In genomic region chr4:183950536-183950935, GRCh38 we compare ENCODE assay signal across 18 cellular contexts. TPM values are rescaled to one million over a fixed set of nuclear protein-coding genes. Genes with fewer than 3 reads are reported as not detected.
DNase-seq lines count a peak whose midpoint lies in the region; ATAC-seq, FAIRE-seq and TF ChIP-seq lines count a peak whose summit lies in the region.
"Had no signal": no experiment of that assay in that cellular context is flagged by ENCODE, and none has a peak within 500 bp of the region (broad histone marks: within the 10 kb centered on the region; RNA-seq: fewer than 3 reads in every experiment).

No MANE protein-coding gene starts in this region.

- ATAC-seq in HG02678 (IDR thresholded peaks at IDR 0.05; ENCODE audit: unreplicated experiment) (no peak), HG02870 (IDR thresholded peaks at IDR 0.05; ENCODE audit: unreplicated experiment) (no peak), omental fat pad (ENCODE audit: low FRiP score) (no peak)
- ATAC-seq: GM12878 had no signal

- H3K27ac ChIP-seq in H1 (ENCODE audit: low read depth, low read length) (no peak overlapping the region), mesendoderm (ENCODE audit: low read depth, low read length) (no peak overlapping the region)
- H3K27ac ChIP-seq: HL-60 had no signal

- no peak overlapping the region for H3K56ac ChIP-seq in H1 (replicated peaks; ENCODE audit: insufficient read length, low read depth, low read length)
- peak overlapping the region; percentile 5 for H3K56ac ChIP-seq in mesendoderm (ENCODE audit: low read length)

- H3K9me3 ChIP-seq in NT2/D1 (ENCODE audit: insufficient read depth, low read length), result no peaks in the 10 kb centered on the region
- no peaks in the 10 kb centered on the region for H3K9me3 ChIP-seq in H1 (ENCODE audit: insufficient read depth in 2 of 2, low read depth in 1 of 2, low read length in 1 of 2)

- H3K14ac ChIP-seq in H1 (ENCODE audit: insufficient read length), result no peak overlapping the region

- no peak overlapping the region for H3K4me2 ChIP-seq in H1 (ENCODE audit: insufficient read depth in 1 of 2, low read depth in 2 of 2, low read length in 2 of 2)
- H3K4me2 ChIP-seq in mesendoderm (ENCODE audit: low read length), result no peak overlapping the region

- H3K4me1 ChIP-seq in NT2/D1 (ENCODE audit: insufficient read depth, insufficient read length) (no peaks in the 10 kb centered on the region), H1 (replicated peaks in 1 of 4; ENCODE audit: control insufficient read depth in 3 of 4, insufficient read depth in 4 of 4, low read length in 3 of 4) (peaks cover 0 to 3% (median 0%) of the 10 kb centered on the region in 4 experiments; a peak in 3 of 7 replicates), mesendoderm (ENCODE audit: control insufficient read depth, low read depth, low read length) (no peaks in the 10 kb centered on the region)

- no peak for TF ChIP-seq RAD21 in H1 (IDR thresholded peaks at IDR 0.05 in 1 of 2, conservative IDR thresholded peaks at IDR 0.05 in 1 of 2; ENCODE audit: low read depth in 2 of 2, low read length in 2 of 2)

- H2BK15ac ChIP-seq in H1 (ENCODE audit: low read length) (no peak overlapping the region), mesendoderm (replicated peaks; ENCODE audit: low read depth) (no peak overlapping the region)

- H3K4ac ChIP-seq in H1 (replicated peaks; ENCODE audit: insufficient read length, low read depth, low read length), result no peak overlapping the region
- H3K4ac ChIP-seq in mesendoderm (ENCODE audit: low read depth, low read length), result no peak overlapping the region

- 93% methylated on average over 8 of the region's 8 CpGs; no CpG with 5 or more reads in 1 of the 2 experiments for WGBS in H1 (ENCODE audit: extremely low coverage in 1 of 2, insufficient coverage in 1 of 2, insufficient read length in 1 of 2, insufficient replicate concordance in 2 of 2, low coverage in 1 of 2, low lambda C conversion rate in 2 of 2, missing lambda C conversion rate in 1 of 2), 2 experiments
- no CpG with 5 or more reads among the region's 8 CpGs for WGBS in mesendoderm (ENCODE audit: extremely low coverage, insufficient coverage, low lambda C conversion rate)

- peak overlapping the region; percentile 14; the same call in 1 of the 2 replicates for H2AFZ ChIP-seq in H1 (ENCODE audit: low read length)

- no peak overlapping the region for H3K4me3 ChIP-seq in NT2/D1 (ENCODE audit: insufficient read length, low read depth)
- no peak overlapping the region for H3K4me3 ChIP-seq in H1 (ENCODE audit: extremely low read depth in 1 of 4, insufficient read depth in 2 of 4, low read depth in 3 of 4, low read length in 4 of 4)
- no peak overlapping the region for H3K4me3 ChIP-seq in mesendoderm (ENCODE audit: low read length)
- H3K4me3 ChIP-seq: GM12878 had no signal

- no peak overlapping the region for H4K91ac ChIP-seq in H1 (replicated peaks; ENCODE audit: insufficient read length, low read length)

- peak overlapping the region; percentile 25; the same call in 1 of the 2 replicates for H4K8ac ChIP-seq in H1 (ENCODE audit: extremely low read depth, insufficient read depth, low read length)
- H4K8ac ChIP-seq in mesendoderm (ENCODE audit: low read depth, low read length), result no peak overlapping the region

- H3K79me2 ChIP-seq in H1 (ENCODE audit: control insufficient read depth in 1 of 2, insufficient read depth in 2 of 2, low read length in 2 of 2) (no peaks in the 10 kb centered on the region; a peak in 1 of 4 replicates), mesendoderm (ENCODE audit: control insufficient read depth, insufficient read depth, low read length) (peaks cover 5% of the 10 kb centered on the region)

- no peak for FAIRE-seq in H1 (lab: Jason Lieb, UNC)
- FAIRE-seq: A204.1, GM12878 had no signal

- TF ChIP-seq EP300 in H1 (IDR thresholded peaks at IDR 0.05; ENCODE audit: borderline replicate concordance in 1 of 2, low read depth in 2 of 2, low read length in 2 of 2), result no peak

- TF ChIP-seq CTCF in H1 (IDR thresholded peaks at IDR 0.05; ENCODE audit: control extremely low read depth in 1 of 3, insufficient read depth in 1 of 3, low read depth in 1 of 3, low read length in 3 of 3), result no peak
- TF ChIP-seq CTCF in omental fat pad (IDR thresholded peaks at IDR 0.05), result no peak

- H3K9ac ChIP-seq in NT2/D1 (ENCODE audit: insufficient read length, low read depth) (peak overlapping the region; percentile 21), H1 (replicated peaks in 1 of 4; ENCODE audit: extremely low read depth in 1 of 4, low read depth in 3 of 4, low read length in 3 of 4) (no peak overlapping the region), mesendoderm (ENCODE audit: low read length) (no peak overlapping the region)

- H2BK20ac ChIP-seq in H1 (ENCODE audit: low read length), result no peak overlapping the region

- H3K23ac ChIP-seq in H1 (ENCODE audit: insufficient read length) (no peak overlapping the region), mesendoderm (ENCODE audit: low read length) (no peak overlapping the region)

- H3K18ac ChIP-seq in H1 (ENCODE audit: extremely low read depth, low read length) (no peak overlapping the region; the same call in 1 of the 2 replicates), mesendoderm (ENCODE audit: low read length) (no peak overlapping the region)

- POLR2A ChIA-PET in H1 (lab: Charles Lee; ENCODE audit: partially characterized antibody), result interaction anchor here (0.7 kb wide), 1 partner anchor 11 kb away, joined by 3 read pairs; no protein-coding TSS in a partner anchor

- H2BK5ac ChIP-seq in H1 (ENCODE audit: low read depth, low read length), result no peak overlapping the region
- H2BK5ac ChIP-seq in mesendoderm (ENCODE audit: low read length), result no peak overlapping the region

- CTCF ChIA-PET in H1 (lab: Charles Lee; ENCODE audit: partially characterized antibody), result interaction anchor here (1.0 to 3.5 kb wide), 2 partner anchors 13 to 69 kb away, joined by 3 to 12 read pairs; no protein-coding TSS in a partner anchor

- H2AK5ac ChIP-seq in H1 (ENCODE audit: low read depth, low read length), result no peak overlapping the region
- H2AK5ac ChIP-seq in mesendoderm (ENCODE audit: low read length), result no peak overlapping the region

- H3K36me3 ChIP-seq in NT2/D1 (ENCODE audit: insufficient read depth, insufficient read length, low read length) (no peaks in the 10 kb centered on the region), H1 (ENCODE audit: control insufficient read depth in 2 of 4, insufficient read depth in 4 of 4, low read length in 3 of 4) (no peaks in the 10 kb centered on the region), mesendoderm (ENCODE audit: control insufficient read depth, insufficient read depth, low read length) (no peaks in the 10 kb centered on the region)

- TF ChIP-seq POLR2A in H1 (IDR thresholded peaks at IDR 0.05; ENCODE audit: control extremely low read depth in 1 of 2, low read depth in 2 of 2, low read length in 2 of 2), result no peak

- no peaks in the 10 kb centered on the region; the same call in 1 of the 2 replicates for H3K79me1 ChIP-seq in H1 (ENCODE audit: low read depth, low read length)
- peaks cover 2% of the 10 kb centered on the region for H3K79me1 ChIP-seq in mesendoderm (ENCODE audit: low read length)

- H3K27me3 ChIP-seq in NT2/D1 (ENCODE audit: insufficient read depth, insufficient read length) (no peaks in the 10 kb centered on the region), H1 (replicated peaks in 1 of 4; ENCODE audit: control insufficient read depth in 3 of 4, extremely low read depth in 1 of 4, insufficient read depth in 3 of 4, low read length in 3 of 4) (no peaks in the 10 kb centered on the region), mesendoderm (ENCODE audit: insufficient read depth, low read length, poor library complexity) (no peaks in the 10 kb centered on the region)

- no peak overlapping the region for H2BK120ac ChIP-seq in H1 (replicated peaks; ENCODE audit: low read depth, low read length)
- no peak overlapping the region for H2BK120ac ChIP-seq in mesendoderm (ENCODE audit: low read depth, low read length)

- no peaks in the 10 kb centered on the region for H3K23me2 ChIP-seq in H1 (ENCODE audit: low read depth, low read length)

- DNase-seq in NT2/D1 (ENCODE audit: low read depth, low spot score) (no peak), H1 (ENCODE audit: low read depth in 1 of 2, low spot score in 2 of 2) (no peak), mesendoderm (peak; percentile 28), T-helper 2 cell (no peak), omental fat pad (ENCODE audit: low spot score) (no peak)
- DNase-seq: C1 segment of cervical spinal cord; Calu3; CD4-positive, alpha-beta T cell; DMS 273 treated with DMSO at 0.1 percent for 48 hours; GOT3; HCEC 1CT; HFFc6 had no signal

- no peak overlapping the region for H2BK12ac ChIP-seq in H1 (ENCODE audit: low read depth, low read length)

- no peak overlapping the region for H4K5ac ChIP-seq in H1 (ENCODE audit: insufficient read length, low read depth, low read length)
- H4K5ac ChIP-seq in mesendoderm (ENCODE audit: low read length), result no peak overlapping the region

- H4K20me1 ChIP-seq in H1 (replicated peaks in 1 of 2; ENCODE audit: control insufficient read depth in 1 of 2, insufficient read depth in 2 of 2, low read length in 2 of 2), result no peaks in the 10 kb centered on the region

TF ChIP-seq in H1, 55 proteins besides CTCF, POLR2A, EP300 and RAD21:
- TF ChIP-seq CBX5 (IDR thresholded peaks at IDR 0.05; ENCODE audit: low read depth, low read length) (no peak), POLR2AphosphoS5 (IDR thresholded peaks at IDR 0.05; ENCODE audit: low read depth, low read length) (no peak), SRF (IDR thresholded peaks at IDR 0.05; ENCODE audit: low read depth, low read length) (no peak), RXRA (IDR thresholded peaks at IDR 0.05; ENCODE audit: insufficient read depth, low read depth, low read length) (no peak)
TF ChIP-seq in H1: peak in this region for 0.

RNA-seq across cellular contexts. Expression of gene STOX2, which starts 45.4 kb away (rescaled TPM):
- 20.0 and 20.9 TPM in 2 replicates for total RNA-seq in H1 (2021; fragmentation: NEBNext Ultra II Directional; extraction: Animal tissue kit (Norgen Biotek cat#: 25700))
- polyA plus RNA-seq in H1 (2011; rRNA removed), result 5.5 and 10.5 TPM in 2 replicates
- 5.4 TPM for polyA plus RNA-seq in H1 (2011; cell fraction: cytosol; rRNA removed)
- polyA plus RNA-seq in H1 (2011; cell fraction: nucleus; rRNA removed), result 19.3 TPM
- polyA plus RNA-seq in H1 (2012, experiment 1 of 2), result 4.7 to 6.0 TPM (median 5.5 TPM) in 4 replicates
- 0.34 TPM for polyA plus RNA-seq in H1 (2012, experiment 2 of 2)
- 12.0 TPM for polyA plus RNA-seq in H1 (2013, experiment 1 of 2)
- 12.6 TPM for polyA plus RNA-seq in H1 (2013, experiment 2 of 2)
- polyA minus RNA-seq in H1 (2011; rRNA and poly(A)+ RNA removed), result 19.5 and 24.9 TPM in 2 replicates
- 5.5 TPM for polyA minus RNA-seq in H1 (2011; cell fraction: cytosol; rRNA and poly(A)+ RNA removed)
- polyA minus RNA-seq in H1 (2011; cell fraction: nucleus; rRNA and poly(A)+ RNA removed), result 21.3 TPM
- polyA plus RNA-seq in mesendoderm (2013, experiment 1 of 2), result 28.6 TPM
- 28.3 TPM for polyA plus RNA-seq in mesendoderm (2013, experiment 2 of 2)
- 10 to 100 TPM in 1 of 4 donors, 1 to 10 TPM in 3; 1.3 to 20.8 (median 4.7) TPM for total RNA-seq in omental fat pad
- total RNA-seq: B cell; CD4-positive, alpha-beta T cell had no signal
